In genomic region chr9:17795708-17796107, GRCh38 we compare ENCODE assay signal across 12 cellular contexts.
"Had no signal": no experiment of that assay in that cellular context is flagged by ENCODE, and none has a peak within 500 bp of the region (broad histone marks: within the 10 kb centered on the region; RNA-seq: fewer than 3 reads in every experiment).

No MANE protein-coding gene starts in this region.

- H3K4me3 ChIP-seq: breast epithelium, esophagus muscularis mucosa, heart left ventricle, thoracic aorta had no signal

- DNase-seq: activated CD4-positive, alpha-beta T cell treated with anti-CD3 and anti-CD28 coated beads for 48 hours; amniotic stem cell; foreskin melanocyte; heart left ventricle; stimulated activated CD4-positive, alpha-beta T cell treated with anti-CD3 and anti-CD28 coated beads, Interleukin-2, amount 100 ng/mL, for 48 hours; stimulated activated CD8-positive, alpha-beta memory T cell treated with anti-CD3 and anti-CD28 coated beads, Interleukin-4, amount 100 ng/mL, for 48 hours; stimulated activated naive CD8-positive, alpha-beta T cell treated with anti-CD3 and anti-CD28 coated beads, Interleukin-15, Interleukin-2, amounts not matched to agents 100 U/mL and 50 U/mL, for 24 hours; T-helper 9 cell had no signal

- ATAC-seq: heart left ventricle; stimulated activated naive CD8-positive, alpha-beta T cell treated with anti-CD3 and anti-CD28 coated beads, Interleukin-15, Interleukin-2, amounts not matched to agents 100 U/mL and 50 U/mL, for 24 hours; WTC11 had no signal

- H3K27me3 ChIP-seq: breast epithelium, esophagus muscularis mucosa had no signal

- H3K36me3 ChIP-seq: breast epithelium, heart left ventricle, thoracic aorta had no signal

- H3K9me3 ChIP-seq: breast epithelium, esophagus muscularis mucosa, heart left ventricle, thoracic aorta had no signal

- H3K4me1 ChIP-seq: breast epithelium, esophagus muscularis mucosa had no signal

- H3K27ac ChIP-seq: breast epithelium, esophagus muscularis mucosa, heart left ventricle, thoracic aorta had no signal
